Comparison of ENCODE assay signal across 1 cellular context in the genomic region with DNA sequence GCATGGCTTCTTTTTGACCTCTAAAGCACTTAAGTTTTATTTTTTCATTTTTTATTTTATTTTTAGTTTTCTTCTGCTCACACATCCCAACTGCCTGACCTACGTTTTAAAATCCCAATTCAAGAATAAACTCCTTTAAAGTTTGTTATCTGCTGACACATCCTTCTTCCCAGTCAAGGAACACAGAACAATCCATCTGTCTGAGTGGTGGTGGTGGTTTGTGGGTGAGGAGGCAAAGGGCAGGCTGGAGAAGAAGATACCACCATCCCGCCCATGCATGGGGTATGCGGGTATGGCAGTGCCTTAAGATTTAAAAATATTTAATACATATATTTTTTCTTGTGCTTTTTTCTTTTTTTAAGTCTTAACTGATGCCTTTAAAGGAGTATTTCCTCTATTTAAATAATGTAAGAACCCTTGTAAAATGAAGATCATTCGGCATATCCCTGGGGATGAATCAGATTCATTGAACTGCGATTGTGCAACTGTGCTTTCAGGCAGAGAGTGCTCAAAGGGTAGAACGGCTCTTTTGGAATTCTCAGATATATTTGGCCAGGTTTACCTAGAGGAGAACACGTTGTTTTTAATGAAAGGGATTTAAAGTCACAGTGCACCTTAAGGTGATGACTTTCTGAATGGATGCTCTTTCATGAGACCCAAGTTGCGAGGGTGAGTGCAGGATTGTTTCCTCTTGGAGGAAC.
TF ChIP-seq lines count a peak whose summit lies in the region.

No MANE protein-coding gene starts in this region.

TF ChIP-seq in K562, 482 proteins besides CTCF, POLR2A, EP300 and RAD21 (continued from another document and continues in another):
- TF ChIP-seq, protein P1, sequence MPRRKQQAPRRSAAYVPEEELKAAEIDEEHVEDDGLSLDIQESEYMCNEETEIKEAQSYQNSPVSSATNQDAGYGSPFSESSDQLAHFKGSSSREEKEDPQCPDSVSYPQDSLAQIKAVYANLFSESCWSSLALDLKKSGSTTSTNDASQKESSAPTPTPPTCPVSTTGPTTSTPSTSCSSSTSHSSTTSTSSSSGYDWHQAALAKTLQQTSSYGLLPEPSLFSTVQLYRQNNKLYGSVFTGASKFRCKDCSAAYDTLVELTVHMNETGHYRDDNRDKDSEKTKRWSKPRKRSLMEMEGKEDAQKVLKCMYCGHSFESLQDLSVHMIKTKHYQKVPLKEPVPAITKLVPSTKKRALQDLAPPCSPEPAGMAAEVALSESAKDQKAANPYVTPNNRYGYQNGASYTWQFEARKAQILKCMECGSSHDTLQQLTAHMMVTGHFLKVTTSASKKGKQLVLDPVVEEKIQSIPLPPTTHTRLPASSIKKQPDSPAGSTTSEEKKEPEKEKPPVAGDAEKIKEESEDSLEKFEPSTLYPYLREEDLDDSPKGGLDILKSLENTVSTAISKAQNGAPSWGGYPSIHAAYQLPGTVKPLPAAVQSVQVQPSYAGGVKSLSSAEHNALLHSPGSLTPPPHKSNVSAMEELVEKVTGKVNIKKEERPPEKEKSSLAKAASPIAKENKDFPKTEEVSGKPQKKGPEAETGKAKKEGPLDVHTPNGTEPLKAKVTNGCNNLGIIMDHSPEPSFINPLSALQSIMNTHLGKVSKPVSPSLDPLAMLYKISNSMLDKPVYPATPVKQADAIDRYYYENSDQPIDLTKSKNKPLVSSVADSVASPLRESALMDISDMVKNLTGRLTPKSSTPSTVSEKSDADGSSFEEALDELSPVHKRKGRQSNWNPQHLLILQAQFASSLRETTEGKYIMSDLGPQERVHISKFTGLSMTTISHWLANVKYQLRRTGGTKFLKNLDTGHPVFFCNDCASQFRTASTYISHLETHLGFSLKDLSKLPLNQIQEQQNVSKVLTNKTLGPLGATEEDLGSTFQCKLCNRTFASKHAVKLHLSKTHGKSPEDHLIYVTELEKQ (CRISPR knock-in tag; IDR thresholded peaks at IDR 0.05), result no peak
- TF ChIP-seq CEBPG (CRISPR knock-in tag; IDR thresholded peaks at IDR 0.05) (no peak), CEBPG (tag; conservative IDR thresholded peaks at IDR 0.05 in 1 of 2, IDR thresholded peaks at IDR 0.05 in 1 of 2) (no peak), ZKSCAN1 (IDR thresholded peaks at IDR 0.05; ENCODE audit: low read depth, low read length) (no peak), TCF3 (CRISPR knock-in tag; IDR thresholded peaks at IDR 0.05) (peak; percentile 26; the same call in 1 of the 2 replicates), TBL1XR1 (IDR thresholded peaks at IDR 0.05; ENCODE audit: low read length in 2 of 2) (no peak), FOXK2 (conservative IDR thresholded peaks at IDR 0.05 in 1 of 2, IDR thresholded peaks at IDR 0.05 in 1 of 2; ENCODE audit: low read depth in 2 of 2) (no peak), ZNF644 (tag; IDR thresholded peaks at IDR 0.05; ENCODE audit: low read depth) (no peak), KAT2B (IDR thresholded peaks at IDR 0.05; ENCODE audit: low read depth, low read length) (no peak), HLTF (IDR thresholded peaks at IDR 0.05) (no peak), ZNF696 (CRISPR knock-in tag; conservative IDR thresholded peaks at IDR 0.05) (no peak), STAT5A (IDR thresholded peaks at IDR 0.05; ENCODE audit: borderline replicate concordance, low read length) (no peak), TSC22D4 (tag; IDR thresholded peaks at IDR 0.05) (no peak), MCM3 (IDR thresholded peaks at IDR 0.05) (no peak), NONO (IDR thresholded peaks at IDR 0.05; ENCODE audit: low read depth in 2 of 2, low read length in 1 of 2) (no peak), STAT5B (CRISPR knock-in tag; IDR thresholded peaks at IDR 0.05) (no peak), TRIM24 (IDR thresholded peaks at IDR 0.05) (no peak), ARID2 (IDR thresholded peaks at IDR 0.05) (no peak), RBM22 (IDR thresholded peaks at IDR 0.05; ENCODE audit: low read depth, low read length, poor library complexity, severe bottlenecking) (no peak), NUFIP1 (IDR thresholded peaks at IDR 0.05; ENCODE audit: partially characterized antibody) (no peak), CBX8 (IDR thresholded peaks at IDR 0.05; ENCODE audit: borderline replicate concordance, extremely low read depth, low read depth, low read length, poor library complexity, severe bottlenecking) (no peak), HNRNPK (IDR thresholded peaks at IDR 0.05; ENCODE audit: low read depth, low read length, poor library complexity, severe bottlenecking) (no peak), KLF1 (tag; IDR thresholded peaks at IDR 0.05) (no peak), C11orf30 (IDR thresholded peaks at IDR 0.05; ENCODE audit: low read depth) (peak; percentile 61), CEBPB (tag; IDR thresholded peaks at IDR 0.05) (peak; percentile 38; the same call in 1 of the 2 replicates), DPF2 (IDR thresholded peaks at IDR 0.05) (no peak), POLR2AphosphoS5 (IDR thresholded peaks at IDR 0.05; ENCODE audit: control insufficient read depth, insufficient read depth, low read depth, low read length) (no peak), HMG20B (CRISPR knock-in tag; IDR thresholded peaks at IDR 0.05) (no peak), ZNF253 (CRISPR knock-in tag; conservative IDR thresholded peaks at IDR 0.05) (no peak), TAL1 (IDR thresholded peaks at IDR 0.05) (peak; percentile 8; the same call in 1 of the 2 replicates), SAP30 (IDR thresholded peaks at IDR 0.05; ENCODE audit: borderline replicate concordance, insufficient read depth, low read depth, low read length, poor library complexity, severe bottlenecking) (no peak), CTBP1 (IDR thresholded peaks at IDR 0.05; ENCODE audit: borderline replicate concordance) (no peak)
- TF ChIP-seq, protein P2, sequence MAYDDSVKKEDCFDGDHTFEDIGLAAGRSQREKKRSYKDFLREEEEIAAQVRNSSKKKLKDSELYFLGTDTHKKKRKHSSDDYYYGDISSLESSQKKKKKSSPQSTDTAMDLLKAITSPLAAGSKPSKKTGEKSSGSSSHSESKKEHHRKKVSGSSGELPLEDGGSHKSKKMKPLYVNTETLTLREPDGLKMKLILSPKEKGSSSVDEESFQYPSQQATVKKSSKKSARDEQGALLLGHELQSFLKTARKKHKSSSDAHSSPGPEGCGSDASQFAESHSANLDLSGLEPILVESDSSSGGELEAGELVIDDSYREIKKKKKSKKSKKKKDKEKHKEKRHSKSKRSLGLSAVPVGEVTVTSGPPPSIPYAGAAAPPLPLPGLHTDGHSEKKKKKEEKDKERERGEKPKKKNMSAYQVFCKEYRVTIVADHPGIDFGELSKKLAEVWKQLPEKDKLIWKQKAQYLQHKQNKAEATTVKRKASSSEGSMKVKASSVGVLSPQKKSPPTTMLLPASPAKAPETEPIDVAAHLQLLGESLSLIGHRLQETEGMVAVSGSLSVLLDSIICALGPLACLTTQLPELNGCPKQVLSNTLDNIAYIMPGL (CRISPR knock-in tag; IDR thresholded peaks at IDR 0.05), result no peak
- TF ChIP-seq, protein P3, sequence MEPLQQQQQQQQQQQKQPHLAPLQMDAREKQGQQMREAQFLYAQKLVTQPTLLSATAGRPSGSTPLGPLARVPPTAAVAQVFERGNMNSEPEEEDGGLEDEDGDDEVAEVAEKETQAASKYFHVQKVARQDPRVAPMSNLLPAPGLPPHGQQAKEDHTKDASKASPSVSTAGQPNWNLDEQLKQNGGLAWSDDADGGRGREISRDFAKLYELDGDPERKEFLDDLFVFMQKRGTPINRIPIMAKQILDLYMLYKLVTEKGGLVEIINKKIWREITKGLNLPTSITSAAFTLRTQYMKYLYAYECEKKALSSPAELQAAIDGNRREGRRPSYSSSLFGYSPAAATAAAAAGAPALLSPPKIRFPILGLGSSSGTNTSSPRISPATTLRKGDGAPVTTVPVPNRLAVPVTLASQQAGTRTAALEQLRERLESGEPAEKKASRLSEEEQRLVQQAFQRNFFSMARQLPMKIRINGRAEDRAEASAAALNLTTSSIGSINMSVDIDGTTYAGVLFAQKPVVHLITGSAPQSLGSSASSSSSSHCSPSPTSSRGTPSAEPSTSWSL (CRISPR knock-in tag; IDR thresholded peaks at IDR 0.05; ENCODE audit: borderline replicate concordance), result no peak
- TF ChIP-seq, protein P4, sequence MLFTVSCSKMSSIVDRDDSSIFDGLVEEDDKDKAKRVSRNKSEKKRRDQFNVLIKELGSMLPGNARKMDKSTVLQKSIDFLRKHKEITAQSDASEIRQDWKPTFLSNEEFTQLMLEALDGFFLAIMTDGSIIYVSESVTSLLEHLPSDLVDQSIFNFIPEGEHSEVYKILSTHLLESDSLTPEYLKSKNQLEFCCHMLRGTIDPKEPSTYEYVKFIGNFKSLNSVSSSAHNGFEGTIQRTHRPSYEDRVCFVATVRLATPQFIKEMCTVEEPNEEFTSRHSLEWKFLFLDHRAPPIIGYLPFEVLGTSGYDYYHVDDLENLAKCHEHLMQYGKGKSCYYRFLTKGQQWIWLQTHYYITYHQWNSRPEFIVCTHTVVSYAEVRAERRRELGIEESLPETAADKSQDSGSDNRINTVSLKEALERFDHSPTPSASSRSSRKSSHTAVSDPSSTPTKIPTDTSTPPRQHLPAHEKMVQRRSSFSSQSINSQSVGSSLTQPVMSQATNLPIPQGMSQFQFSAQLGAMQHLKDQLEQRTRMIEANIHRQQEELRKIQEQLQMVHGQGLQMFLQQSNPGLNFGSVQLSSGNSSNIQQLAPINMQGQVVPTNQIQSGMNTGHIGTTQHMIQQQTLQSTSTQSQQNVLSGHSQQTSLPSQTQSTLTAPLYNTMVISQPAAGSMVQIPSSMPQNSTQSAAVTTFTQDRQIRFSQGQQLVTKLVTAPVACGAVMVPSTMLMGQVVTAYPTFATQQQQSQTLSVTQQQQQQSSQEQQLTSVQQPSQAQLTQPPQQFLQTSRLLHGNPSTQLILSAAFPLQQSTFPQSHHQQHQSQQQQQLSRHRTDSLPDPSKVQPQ (CRISPR knock-in tag; IDR thresholded peaks at IDR 0.05; ENCODE audit: borderline replicate concordance), result no peak
- TF ChIP-seq, protein P5, sequence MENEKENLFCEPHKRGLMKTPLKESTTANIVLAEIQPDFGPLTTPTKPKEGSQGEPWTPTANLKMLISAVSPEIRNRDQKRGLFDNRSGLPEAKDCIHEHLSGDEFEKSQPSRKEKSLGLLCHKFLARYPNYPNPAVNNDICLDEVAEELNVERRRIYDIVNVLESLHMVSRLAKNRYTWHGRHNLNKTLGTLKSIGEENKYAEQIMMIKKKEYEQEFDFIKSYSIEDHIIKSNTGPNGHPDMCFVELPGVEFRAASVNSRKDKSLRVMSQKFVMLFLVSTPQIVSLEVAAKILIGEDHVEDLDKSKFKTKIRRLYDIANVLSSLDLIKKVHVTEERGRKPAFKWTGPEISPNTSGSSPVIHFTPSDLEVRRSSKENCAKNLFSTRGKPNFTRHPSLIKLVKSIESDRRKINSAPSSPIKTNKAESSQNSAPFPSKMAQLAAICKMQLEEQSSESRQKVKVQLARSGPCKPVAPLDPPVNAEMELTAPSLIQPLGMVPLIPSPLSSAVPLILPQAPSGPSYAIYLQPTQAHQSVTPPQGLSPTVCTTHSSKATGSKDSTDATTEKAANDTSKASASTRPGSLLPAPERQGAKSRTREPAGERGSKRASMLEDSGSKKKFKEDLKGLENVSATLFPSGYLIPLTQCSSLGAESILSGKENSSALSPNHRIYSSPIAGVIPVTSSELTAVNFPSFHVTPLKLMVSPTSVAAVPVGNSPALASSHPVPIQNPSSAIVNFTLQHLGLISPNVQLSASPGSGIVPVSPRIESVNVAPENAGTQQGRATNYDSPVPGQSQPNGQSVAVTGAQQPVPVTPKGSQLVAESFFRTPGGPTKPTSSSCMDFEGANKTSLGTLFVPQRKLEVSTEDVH (IDR thresholded peaks at IDR 0.05; ENCODE audit: low read depth, partially characterized antibody), result no peak
- TF ChIP-seq, protein P6, sequence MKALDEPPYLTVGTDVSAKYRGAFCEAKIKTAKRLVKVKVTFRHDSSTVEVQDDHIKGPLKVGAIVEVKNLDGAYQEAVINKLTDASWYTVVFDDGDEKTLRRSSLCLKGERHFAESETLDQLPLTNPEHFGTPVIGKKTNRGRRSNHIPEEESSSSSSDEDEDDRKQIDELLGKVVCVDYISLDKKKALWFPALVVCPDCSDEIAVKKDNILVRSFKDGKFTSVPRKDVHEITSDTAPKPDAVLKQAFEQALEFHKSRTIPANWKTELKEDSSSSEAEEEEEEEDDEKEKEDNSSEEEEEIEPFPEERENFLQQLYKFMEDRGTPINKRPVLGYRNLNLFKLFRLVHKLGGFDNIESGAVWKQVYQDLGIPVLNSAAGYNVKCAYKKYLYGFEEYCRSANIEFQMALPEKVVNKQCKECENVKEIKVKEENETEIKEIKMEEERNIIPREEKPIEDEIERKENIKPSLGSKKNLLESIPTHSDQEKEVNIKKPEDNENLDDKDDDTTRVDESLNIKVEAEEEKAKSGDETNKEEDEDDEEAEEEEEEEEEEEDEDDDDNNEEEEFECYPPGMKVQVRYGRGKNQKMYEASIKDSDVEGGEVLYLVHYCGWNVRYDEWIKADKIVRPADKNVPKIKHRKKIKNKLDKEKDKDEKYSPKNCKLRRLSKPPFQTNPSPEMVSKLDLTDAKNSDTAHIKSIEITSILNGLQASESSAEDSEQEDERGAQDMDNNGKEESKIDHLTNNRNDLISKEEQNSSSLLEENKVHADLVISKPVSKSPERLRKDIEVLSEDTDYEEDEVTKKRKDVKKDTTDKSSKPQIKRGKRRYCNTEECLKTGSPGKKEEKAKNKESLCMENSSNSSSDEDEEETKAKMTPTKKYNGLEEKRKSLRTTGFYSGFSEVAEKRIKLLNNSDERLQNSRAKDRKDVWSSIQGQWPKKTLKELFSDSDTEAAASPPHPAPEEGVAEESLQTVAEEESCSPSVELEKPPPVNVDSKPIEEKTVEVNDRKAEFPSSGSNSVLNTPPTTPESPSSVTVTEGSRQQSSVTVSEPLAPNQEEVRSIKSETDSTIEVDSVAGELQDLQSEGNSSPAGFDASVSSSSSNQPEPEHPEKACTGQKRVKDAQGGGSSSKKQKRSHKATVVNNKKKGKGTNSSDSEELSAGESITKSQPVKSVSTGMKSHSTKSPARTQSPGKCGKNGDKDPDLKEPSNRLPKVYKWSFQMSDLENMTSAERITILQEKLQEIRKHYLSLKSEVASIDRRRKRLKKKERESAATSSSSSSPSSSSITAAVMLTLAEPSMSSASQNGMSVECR (CRISPR knock-in tag; IDR thresholded peaks at IDR 0.05), result no peak
- TF ChIP-seq, protein P7, sequence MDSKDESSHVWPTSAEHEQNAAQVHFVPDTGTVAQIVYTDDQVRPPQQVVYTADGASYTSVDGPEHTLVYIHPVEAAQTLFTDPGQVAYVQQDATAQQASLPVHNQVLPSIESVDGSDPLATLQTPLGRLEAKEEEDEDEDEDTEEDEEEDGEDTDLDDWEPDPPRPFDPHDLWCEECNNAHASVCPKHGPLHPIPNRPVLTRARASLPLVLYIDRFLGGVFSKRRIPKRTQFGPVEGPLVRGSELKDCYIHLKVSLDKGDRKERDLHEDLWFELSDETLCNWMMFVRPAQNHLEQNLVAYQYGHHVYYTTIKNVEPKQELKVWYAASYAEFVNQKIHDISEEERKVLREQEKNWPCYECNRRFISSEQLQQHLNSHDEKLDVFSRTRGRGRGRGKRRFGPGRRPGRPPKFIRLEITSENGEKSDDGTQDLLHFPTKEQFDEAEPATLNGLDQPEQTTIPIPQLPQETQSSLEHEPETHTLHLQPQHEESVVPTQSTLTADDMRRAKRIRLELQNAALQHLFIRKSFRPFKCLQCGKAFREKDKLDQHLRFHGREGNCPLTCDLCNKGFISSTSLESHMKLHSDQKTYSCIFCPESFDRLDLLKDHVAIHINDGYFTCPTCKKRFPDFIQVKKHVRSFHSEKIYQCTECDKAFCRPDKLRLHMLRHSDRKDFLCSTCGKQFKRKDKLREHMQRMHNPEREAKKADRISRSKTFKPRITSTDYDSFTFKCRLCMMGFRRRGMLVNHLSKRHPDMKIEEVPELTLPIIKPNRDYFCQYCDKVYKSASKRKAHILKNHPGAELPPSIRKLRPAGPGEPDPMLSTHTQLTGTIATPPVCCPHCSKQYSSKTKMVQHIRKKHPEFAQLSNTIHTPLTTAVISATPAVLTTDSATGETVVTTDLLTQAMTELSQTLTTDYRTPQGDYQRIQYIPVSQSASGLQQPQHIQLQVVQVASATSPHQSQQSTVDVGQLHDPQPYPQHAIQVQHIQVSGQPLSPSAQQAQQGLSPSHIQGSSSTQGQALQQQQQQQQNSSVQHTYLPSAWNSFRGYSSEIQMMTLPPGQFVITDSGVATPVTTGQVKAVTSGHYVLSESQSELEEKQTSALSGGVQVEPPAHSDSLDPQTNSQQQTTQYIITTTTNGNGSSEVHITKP (IDR thresholded peaks at IDR 0.05; ENCODE audit: partially characterized antibody), result peak; percentile 58
